Comparison of ENCODE assay signal across 8 cellular contexts in the genomic region with DNA sequence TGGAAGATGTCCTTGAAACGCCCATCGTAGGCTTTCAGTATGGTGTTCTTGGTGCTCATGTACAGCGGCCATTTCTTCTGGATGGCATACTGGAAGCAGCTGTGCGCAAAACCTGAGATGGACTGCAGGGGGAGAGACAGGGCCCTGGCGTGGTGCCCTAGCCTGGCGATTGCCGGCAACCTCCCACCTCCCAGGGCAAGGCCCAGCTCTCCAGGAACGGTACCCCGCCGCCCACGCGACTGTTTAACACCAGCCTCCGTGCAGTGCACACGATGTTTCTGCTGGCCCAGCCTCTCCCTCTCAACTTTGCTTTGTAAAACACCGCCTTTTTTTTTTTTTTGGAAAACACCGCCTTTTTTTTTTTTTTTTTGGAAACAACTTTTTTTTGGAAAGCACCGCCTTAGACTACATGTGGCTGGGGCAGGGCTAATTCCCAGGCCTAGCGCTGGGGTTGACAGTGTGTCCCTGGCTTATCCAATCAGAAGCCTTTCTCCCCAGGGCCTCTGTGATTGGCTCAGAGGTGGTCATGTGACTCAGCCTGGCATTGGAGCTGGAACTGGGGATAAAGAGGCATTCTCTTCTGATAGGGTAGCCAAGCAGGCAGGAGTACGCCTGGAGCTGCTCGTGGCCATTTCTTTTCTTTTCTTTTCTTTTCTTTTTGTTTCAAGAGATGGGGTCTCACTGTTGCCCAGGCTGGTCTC. TPM values are rescaled to one million over a fixed set of nuclear protein-coding genes. Genes with fewer than 3 reads are reported as not detected.
DNase-seq lines count a peak whose midpoint lies in the region; ATAC-seq and TF ChIP-seq lines count a peak whose summit lies in the region.

No MANE protein-coding gene starts in this region.

- CTCF ChIA-PET in IMR-90 (lab: Yijun Ruan, JAX) (interaction anchor here (0.7 to 1.6 kb wide), 2 partner anchors 16 to 134 kb away, joined by 3 to 4 read pairs; no protein-coding TSS in a partner anchor), GM10248 (lab: Yijun Ruan, JAX) (interaction anchor here (1.0 to 5.2 kb wide), 14 partner anchors 9 to 326 kb away, joined by 3 to 42 read pairs (median 7); no protein-coding TSS in a partner anchor)

- intact Hi-C loops in IMR-90 (cut with micrococcal nuclease): loop anchor here (5.0 to 10.0 kb wide), 2 partner anchors 137 to 345 kb away; no protein-coding TSS in a partner anchor
- intact Hi-C loops in colonic mucosa (cut with DNase I): loop anchor here (5.0 kb wide), 1 partner anchor 185 kb away; no protein-coding TSS in a partner anchor

- H3K9ac ChIP-seq in IMR-90 (ENCODE audit: low read depth, low read length): no peak overlapping the region
- no peak overlapping the region for H3K9ac ChIP-seq in mesenchymal stem cell (ENCODE audit: low read length)
- no peak overlapping the region for H3K9ac ChIP-seq in colonic mucosa (ENCODE audit: low read depth in 2 of 2, low read length in 2 of 2)
- H3K9ac ChIP-seq in trophoblast cell (ENCODE audit: low read length): no peak overlapping the region

- no peak overlapping the region for H4K5ac ChIP-seq in IMR-90 (ENCODE audit: low read depth, low read length)

- POLR2A ChIA-PET in IMR-90 (lab: Charles Lee; ENCODE audit: unreplicated experiment) (no interaction called here), GM10248 (lab: Yijun Ruan, JAX) (no interaction called here)

- H3K79me1 ChIP-seq in IMR-90 (ENCODE audit: low read depth in 1 of 2, low read length in 2 of 2): peaks cover 9 to 32% of the 10 kb centered on the region in 2 experiments
- peaks cover 44% of the 10 kb centered on the region for H3K79me1 ChIP-seq in mesenchymal stem cell (replicated peaks; ENCODE audit: low read length, poor library complexity, severe bottlenecking)
- no peaks in the 10 kb centered on the region for H3K79me1 ChIP-seq in trophoblast cell (ENCODE audit: low read length)

- H2BK12ac ChIP-seq in mesenchymal stem cell (ENCODE audit: low read length in 2 of 2) (no peak overlapping the region), trophoblast cell (ENCODE audit: low read length) (no peak overlapping the region)

- H3K27ac ChIP-seq in IMR-90 (ENCODE audit: insufficient read depth, low read length) (no peak overlapping the region), mesenchymal stem cell (ENCODE audit: low read length, poor library complexity, severe bottlenecking) (no peak overlapping the region), colonic mucosa (no peak overlapping the region), trophoblast cell (ENCODE audit: low read depth, low read length) (no peak overlapping the region)

- H4K12ac ChIP-seq in trophoblast cell (ENCODE audit: low read depth, low read length): no peak overlapping the region

- no peak overlapping the region for H3K27ac Mint-ChIP-seq in activated naive CD8-positive, alpha-beta T cell treated with anti-CD3 and anti-CD28 coated beads, Interleukin-2, amount 50 U/mL, for 24 hours

- H3K4me3 Mint-ChIP-seq in activated naive CD8-positive, alpha-beta T cell treated with anti-CD3 and anti-CD28 coated beads, Interleukin-2, amount 50 U/mL, for 24 hours: no peak overlapping the region

- peaks cover 12% of the 10 kb centered on the region; the same call in 1 of the 2 replicates for H4K20me1 ChIP-seq in IMR-90 (ENCODE audit: insufficient read depth, low read length)

- peak; percentile 22; the same call in 1 of the 2 replicates for TF ChIP-seq RAD21 in IMR-90 (IDR thresholded peaks at IDR 0.05; ENCODE audit: low read length)

- peaks cover 15% of the 10 kb centered on the region for H3K36me3 Mint-ChIP-seq in activated naive CD8-positive, alpha-beta T cell treated with anti-CD3 and anti-CD28 coated beads, Interleukin-2, amount 50 U/mL, for 24 hours (ENCODE audit: low read depth)

- H2BK5ac ChIP-seq in IMR-90 (ENCODE audit: low read depth, low read length, poor library complexity, severe bottlenecking) (no peak overlapping the region), mesenchymal stem cell (ENCODE audit: low read depth, low read length, poor library complexity, severe bottlenecking) (no peak overlapping the region), trophoblast cell (ENCODE audit: low read depth, low read length, poor library complexity) (no peak overlapping the region)

- H3K36me3 ChIP-seq in IMR-90 (ENCODE audit: control insufficient read depth, insufficient read depth, low read length): peaks cover 54% of the 10 kb centered on the region
- peaks cover 38 to 75% of the 10 kb centered on the region in 2 experiments for H3K36me3 ChIP-seq in mesenchymal stem cell (ENCODE audit: control insufficient read depth in 1 of 2, insufficient read depth in 2 of 2, low read depth in 1 of 2, low read length in 2 of 2)
- H3K36me3 ChIP-seq in colonic mucosa: peaks cover 28% of the 10 kb centered on the region
- peaks cover 70 to 73% of the 10 kb centered on the region in 2 experiments for H3K36me3 ChIP-seq in trophoblast cell (ENCODE audit: control insufficient read depth in 1 of 2, insufficient read depth in 2 of 2, low read length in 2 of 2)

- 100% methylated on average over 5 of the region's 20 CpGs; no CpG with 5 or more reads in 1 of the 2 experiments for WGBS in IMR-90 (ENCODE audit: extremely low coverage in 2 of 2, insufficient read length in 1 of 2), 2 experiments
- WGBS in mesenchymal stem cell: 92% methylated on average over 20 of the region's 20 CpGs
- no CpG with 5 or more reads among the region's 20 CpGs for WGBS in trophoblast cell (ENCODE audit: extremely low coverage, insufficient coverage, insufficient read length)

- H4K8ac ChIP-seq in IMR-90 (ENCODE audit: low read depth in 2 of 2, low read length in 2 of 2): no peak overlapping the region
- no peak overlapping the region for H4K8ac ChIP-seq in mesenchymal stem cell (ENCODE audit: low read length)
- no peak overlapping the region for H4K8ac ChIP-seq in trophoblast cell (ENCODE audit: low read depth, low read length)

- BruUV-seq in IMR-90 (replicated peaks; lab: Mats Ljungman, UMichigan): no TSS peak

- no peaks in the 10 kb centered on the region for H3K9me3 Mint-ChIP-seq in activated naive CD8-positive, alpha-beta T cell treated with anti-CD3 and anti-CD28 coated beads, Interleukin-2, amount 50 U/mL, for 24 hours

- H3K56ac ChIP-seq in IMR-90 (ENCODE audit: extremely low read depth, insufficient read depth, low read length): no peak overlapping the region

- H3K18ac ChIP-seq in IMR-90 (ENCODE audit: low read depth, low read length) (no peak overlapping the region), mesenchymal stem cell (ENCODE audit: low read depth in 1 of 2, low read length in 2 of 2) (no peak overlapping the region), trophoblast cell (ENCODE audit: low read length) (no peak overlapping the region)

- peak; percentile 31; the same call in 1 of the 2 replicates for TF ChIP-seq CTCF in IMR-90 (conservative IDR thresholded peaks at IDR 0.05; ENCODE audit: low read depth, low read length)
- TF ChIP-seq CTCF in GM10248 (IDR thresholded peaks at IDR 0.05; ENCODE audit: control extremely low read depth, extremely low read depth, low read depth, missing control alignments): no peak
- no peak for TF ChIP-seq CTCF in colonic mucosa (IDR thresholded peaks at IDR 0.05)

- H3K9me3 ChIP-seq in IMR-90 (ENCODE audit: control insufficient read depth, insufficient read depth, low read length) (no peaks in the 10 kb centered on the region), mesenchymal stem cell (ENCODE audit: control insufficient read depth, low read length) (no peaks in the 10 kb centered on the region), colonic mucosa (no peaks in the 10 kb centered on the region), trophoblast cell (ENCODE audit: insufficient read depth, low read depth, low read length) (peaks cover 3% of the 10 kb centered on the region)

- H2AK9ac ChIP-seq in IMR-90 (replicated peaks; ENCODE audit: low read depth, low read length, poor library complexity): no peak overlapping the region

- H3K4me1 ChIP-seq in IMR-90 (ENCODE audit: control insufficient read depth, insufficient read depth, low read length) (no peaks in the 10 kb centered on the region), mesenchymal stem cell (ENCODE audit: control insufficient read depth, insufficient read depth, low read depth, low read length) (peaks cover 5% of the 10 kb centered on the region), colonic mucosa (no peaks in the 10 kb centered on the region), trophoblast cell (ENCODE audit: control insufficient read depth in 1 of 2, insufficient read depth in 2 of 2, low read length in 2 of 2) (no peaks in the 10 kb centered on the region)

- H2AFZ ChIP-seq in IMR-90 (replicated peaks; ENCODE audit: low read length, poor library complexity) (no peak overlapping the region), mesenchymal stem cell (ENCODE audit: low read depth, low read length) (no peak overlapping the region), trophoblast cell (ENCODE audit: insufficient read depth, low read length, poor library complexity) (no peak overlapping the region)

- in situ Hi-C loops in IMR-90 (cut with MboI; ENCODE audit: low sequenced_read_pairs): no loop called here

- H3K4ac ChIP-seq in IMR-90 (ENCODE audit: low read depth, low read length): no peak overlapping the region
- H3K4ac ChIP-seq in mesenchymal stem cell (ENCODE audit: low read depth in 1 of 2, low read length in 2 of 2): no peak overlapping the region
- H3K4ac ChIP-seq in trophoblast cell (ENCODE audit: low read depth, low read length): no peak overlapping the region

- no peaks in the 10 kb centered on the region for H3K27me3 Mint-ChIP-seq in activated naive CD8-positive, alpha-beta T cell treated with anti-CD3 and anti-CD28 coated beads, Interleukin-2, amount 50 U/mL, for 24 hours

- no peaks in the 10 kb centered on the region for H3K79me2 ChIP-seq in trophoblast cell (ENCODE audit: control insufficient read depth, insufficient read depth, low read length, poor library complexity)

- H3K9me1 ChIP-seq in IMR-90 (ENCODE audit: insufficient read depth, low read length): peaks cover 3% of the 10 kb centered on the region; the same call in 1 of the 2 replicates

- dilution Hi-C loops in IMR-90 (cut with HindIII; ENCODE audit: low sequenced_read_pairs, unreplicated experiment): no loop called here

- peaks cover 6% of the 10 kb centered on the region for H3K4me1 Mint-ChIP-seq in activated naive CD8-positive, alpha-beta T cell treated with anti-CD3 and anti-CD28 coated beads, Interleukin-2, amount 50 U/mL, for 24 hours

- H3K14ac ChIP-seq in IMR-90 (replicated peaks; ENCODE audit: low read depth, low read length): no peak overlapping the region
- H3K14ac ChIP-seq in mesenchymal stem cell (ENCODE audit: low read length in 2 of 2): no peak overlapping the region
- no peak overlapping the region for H3K14ac ChIP-seq in trophoblast cell (ENCODE audit: low read length)

- H4K91ac ChIP-seq in IMR-90 (ENCODE audit: insufficient read depth, low read depth, low read length): no peak overlapping the region
- H4K91ac ChIP-seq in mesenchymal stem cell (ENCODE audit: low read length): no peak overlapping the region
- no peak overlapping the region for H4K91ac ChIP-seq in trophoblast cell (ENCODE audit: low read depth, low read length)

- no peaks in the 10 kb centered on the region for H3K27me3 ChIP-seq in IMR-90 (ENCODE audit: control insufficient read depth, insufficient read depth, low read length)
- no peaks in the 10 kb centered on the region for H3K27me3 ChIP-seq in mesenchymal stem cell (ENCODE audit: control insufficient read depth in 1 of 2, insufficient read depth in 1 of 2, low read length in 2 of 2)
- H3K27me3 ChIP-seq in colonic mucosa: no peaks in the 10 kb centered on the region
- no peaks in the 10 kb centered on the region for H3K27me3 ChIP-seq in trophoblast cell (ENCODE audit: insufficient read depth, low read length)

- no peak overlapping the region for H2BK15ac ChIP-seq in IMR-90 (ENCODE audit: low read depth, low read length)
- no peak overlapping the region for H2BK15ac ChIP-seq in mesenchymal stem cell (ENCODE audit: low read depth, poor library complexity, severe bottlenecking)

- TF ChIP-seq POLR2A in IMR-90 (IDR thresholded peaks at IDR 0.05; ENCODE audit: low read depth, low read length): no peak

- H3K4me3 ChIP-seq in IMR-90 (ENCODE audit: insufficient read depth, low read depth, low read length) (no peak overlapping the region), mesenchymal stem cell (ENCODE audit: insufficient read depth in 1 of 2, low read depth in 1 of 2, low read length in 2 of 2) (no peak overlapping the region), colonic mucosa (no peak overlapping the region), trophoblast cell (ENCODE audit: low read depth, low read length) (no peak overlapping the region)

- no peak overlapping the region for H3K23ac ChIP-seq in IMR-90 (ENCODE audit: low read depth, low read length)
- no peak overlapping the region for H3K23ac ChIP-seq in mesenchymal stem cell (ENCODE audit: low read length in 2 of 2)
- no peak overlapping the region for H3K23ac ChIP-seq in trophoblast cell (ENCODE audit: low read length)

- no peak overlapping the region for H2AK5ac ChIP-seq in IMR-90 (ENCODE audit: low read depth, low read length)
- H2AK5ac ChIP-seq in mesenchymal stem cell (ENCODE audit: low read length, severe bottlenecking): no peak overlapping the region
- H2AK5ac ChIP-seq in trophoblast cell (ENCODE audit: low read length): no peak overlapping the region

- ATAC-seq in IMR-90 (ENCODE audit: low read depth): no peak
- ATAC-seq in activated naive CD8-positive, alpha-beta T cell treated with anti-CD3 and anti-CD28 coated beads, Interleukin-2, amount 50 U/mL, for 24 hours: peak; percentile 37

- H2BK20ac ChIP-seq in IMR-90 (ENCODE audit: low read depth, low read length): no peak overlapping the region

- H3K4me2 ChIP-seq in IMR-90 (ENCODE audit: low read depth, low read length): no peak overlapping the region
- no peak overlapping the region for H3K4me2 ChIP-seq in mesenchymal stem cell (ENCODE audit: low read length, poor library complexity, severe bottlenecking)
- no peak overlapping the region for H3K4me2 ChIP-seq in trophoblast cell (ENCODE audit: low read length)

- H2BK120ac ChIP-seq in IMR-90 (ENCODE audit: low read depth, low read length): no peak overlapping the region
- H2BK120ac ChIP-seq in mesenchymal stem cell (ENCODE audit: low read depth, low read length): no peak overlapping the region
- no peak overlapping the region for H2BK120ac ChIP-seq in trophoblast cell (ENCODE audit: insufficient read depth, low read length, poor library complexity)

- DNase-seq in DMS 273 (lab: John Stamatoyannopoulos, UW; ENCODE audit: unreplicated experiment) (peak; percentile 70), DMS 273 treated with DMSO at 0.1 percent for 48 hours (lab: John Stamatoyannopoulos, UW) (no peak), IMR-90 (peak; percentile 36), mesenchymal stem cell (peak; percentile 51), GM10248 (ENCODE audit: extremely low spot score) (no peak), colonic mucosa (no peak), trophoblast cell (no peak)
- peak; percentile 41 for DNase-seq in activated naive CD8-positive, alpha-beta T cell treated with anti-CD3 and anti-CD28 coated beads, Interleukin-2, amount 50 U/mL, for 24 hours

RNA-seq across cellular contexts. Expression of gene IDH2, which starts 14.7 kb away (rescaled TPM):
- total RNA-seq in IMR-90 (2012; rRNA removed): 87.2 and 118 TPM in 2 replicates
- 84.2 and 84.9 TPM in 2 replicates for polyA plus RNA-seq in IMR-90 (2012; rRNA removed)
- 49.5 and 94.7 TPM in 2 replicates for polyA plus RNA-seq in IMR-90 (2012; cell fraction: cytosol; rRNA removed)
- 37.6 and 62.1 TPM in 2 replicates for polyA plus RNA-seq in IMR-90 (2012; cell fraction: nucleus; rRNA removed; ENCODE audit: low replicate concordance)
- 33.5 TPM for polyA plus RNA-seq in mesenchymal stem cell (2013, experiment 1 of 2)
- 33.2 TPM for polyA plus RNA-seq in mesenchymal stem cell (2013, experiment 2 of 2)
- 100 to 1,000 TPM; 201 to 286 TPM for total RNA-seq in colonic mucosa
- 108 and 113 TPM in 2 replicates for polyA plus RNA-seq in trophoblast cell (2013)

Comparison
In these comparisons a context has a peak if more than half of its experiments do, and no peak if none do; other contexts are left out.
1. DNase-seq: peak in DMS 273 (single experiment), IMR-90 (single experiment), activated naive CD8-positive, alpha-beta T cell treated with anti-CD3 and anti-CD28 coated beads, Interleukin-2, amount 50 U/mL, for 24 hours (single experiment) and mesenchymal stem cell (single experiment); none in DMS 273 treated with DMSO at 0.1 percent for 48 hours (single experiment), GM10248 (single experiment), colonic mucosa (single experiment) and trophoblast cell (0 of 2).